In genomic region chr1:18947570-18947969, GRCh38 we compare ENCODE assay signal across 2 cellular contexts.
TF ChIP-seq lines count a peak whose summit lies in the region.

No MANE protein-coding gene starts in this region.

TF ChIP-seq in SK-N-SH, 30 proteins besides CTCF, POLR2A, EP300 and RAD21 (continued from another document):
- no peak for TF ChIP-seq PBX3 (IDR thresholded peaks at IDR 0.05)
- TF ChIP-seq SIN3A (IDR thresholded peaks at IDR 0.05; ENCODE audit: borderline replicate concordance, low read depth, low read length): no peak
- no peak for TF ChIP-seq TAF1 (IDR thresholded peaks at IDR 0.05; ENCODE audit: borderline replicate concordance, low read depth, low read length)
- TF ChIP-seq REST (IDR thresholded peaks at IDR 0.05; ENCODE audit: low read depth, low read length): no peak
- no peak for TF ChIP-seq CHD2 (IDR thresholded peaks at IDR 0.05; ENCODE audit: low read length, partially characterized antibody)
- no peak for TF ChIP-seq MEF2A (IDR thresholded peaks at IDR 0.05; ENCODE audit: borderline replicate concordance, low read depth)
- no peak for TF ChIP-seq JUND (IDR thresholded peaks at IDR 0.05)
- TF ChIP-seq FOSL2 (IDR thresholded peaks at IDR 0.05; ENCODE audit: borderline replicate concordance, low read depth): no peak

TF ChIP-seq in SK-N-SH treated with all-trans-retinoic acid at 6 μM for 48 hours, 23 proteins besides CTCF, POLR2A, EP300 and RAD21 (continued from another document):
- TF ChIP-seq TSHZ2 (CRISPR knock-in tag; IDR thresholded peaks at IDR 0.05): no peak
- TF ChIP-seq POU6F1 (CRISPR knock-in tag; IDR thresholded peaks at IDR 0.05; ENCODE audit: borderline replicate concordance, low read depth): no peak
- TF ChIP-seq ZNF70 (CRISPR knock-in tag; IDR thresholded peaks at IDR 0.05): no peak
- no peak for TF ChIP-seq TOX (CRISPR knock-in tag; IDR thresholded peaks at IDR 0.05; ENCODE audit: borderline replicate concordance)
- no peak for TF ChIP-seq CSDC2 (CRISPR knock-in tag; IDR thresholded peaks at IDR 0.05)
- no peak for TF ChIP-seq TCF4 (CRISPR knock-in tag; IDR thresholded peaks at IDR 0.05; ENCODE audit: borderline replicate concordance)
- TF ChIP-seq CREB5 (CRISPR knock-in tag; IDR thresholded peaks at IDR 0.05; ENCODE audit: low read depth): no peak
